ENCODE assay signal across 9 cellular contexts in the genomic region with DNA sequence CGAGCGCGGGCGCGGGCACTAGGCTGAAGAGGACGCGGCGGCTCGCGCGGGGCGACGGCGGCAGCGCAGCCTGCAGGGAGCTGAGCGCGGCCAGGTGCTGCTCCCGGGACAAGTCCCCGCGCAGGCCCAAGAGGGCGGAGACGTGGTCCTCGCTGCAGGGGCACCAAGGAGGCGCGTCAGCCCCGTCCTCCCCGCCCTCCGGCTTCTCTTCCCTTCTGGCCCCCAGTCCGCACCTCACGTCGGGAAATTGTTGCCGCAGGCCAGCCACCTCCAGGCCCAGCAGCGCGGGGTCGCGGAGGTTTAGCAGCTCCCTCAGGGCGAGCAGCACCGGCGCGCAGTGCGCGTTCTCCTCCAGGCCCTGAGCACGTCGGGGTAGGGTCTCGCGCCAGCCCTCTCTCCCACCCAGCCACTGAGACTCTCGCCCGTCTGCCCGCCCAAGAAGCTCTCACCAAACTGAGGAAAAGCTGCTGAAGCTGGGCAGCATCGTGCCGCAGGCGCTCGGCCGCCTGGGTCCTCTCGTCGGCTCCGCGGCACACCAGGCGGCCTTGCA. TPM values are rescaled to one million over a fixed set of nuclear protein-coding genes. Genes with fewer than 3 reads are reported as not detected.
DNase-seq lines count a peak whose midpoint lies in the region; ATAC-seq, FAIRE-seq and TF ChIP-seq lines count a peak whose summit lies in the region.
"Had no signal": no experiment of that assay in that cellular context is flagged by ENCODE, and none has a peak within 500 bp of the region (broad histone marks: within the 10 kb centered on the region; RNA-seq: fewer than 3 reads in every experiment).

No MANE protein-coding gene starts in this region.

- H3K9me3 ChIP-seq in BE2C = no peaks in the 10 kb centered on the region
- no peaks in the 10 kb centered on the region for H3K9me3 ChIP-seq in skeletal muscle satellite cell (replicated peaks; ENCODE audit: low read length)

- no peaks in the 10 kb centered on the region for H3K27me3 ChIP-seq in BE2C
- no peaks in the 10 kb centered on the region for H3K27me3 ChIP-seq in skeletal muscle satellite cell (ENCODE audit: control insufficient read depth, insufficient read depth, low read length)

- H3K4me3 ChIP-seq in BE2C (ENCODE audit: low read depth, low read length) (peak overlapping the region; percentile 70), skeletal muscle satellite cell (ENCODE audit: low read length) (peak overlapping the region; percentile 86)

- H3K9me3 Mint-ChIP-seq in T-helper 2 cell treated with Interferon-gamma antibody and Interleukin-4, amounts not matched to agents 5 μg/mL and 100 μg/mL, for 36 hours = no peaks in the 10 kb centered on the region
- H3K9me3 Mint-ChIP-seq: neural crest cell had no signal

- H3K27ac Mint-ChIP-seq in T-helper 2 cell treated with Interferon-gamma antibody and Interleukin-4, amounts not matched to agents 5 μg/mL and 100 μg/mL, for 36 hours = no peak overlapping the region

- peak overlapping the region; percentile 83 for H3K4me2 ChIP-seq in skeletal muscle satellite cell (ENCODE audit: low read length)

- intact Hi-C loops in left cardiac atrium (cut with DNase I) = loop anchor here (10.0 kb wide), 2 partner anchors 210 to 290 kb away; no protein-coding TSS in a partner anchor

- ATAC-seq in GM21737 (IDR thresholded peaks at IDR 0.05; ENCODE audit: unreplicated experiment) (peak; percentile 9), left cardiac atrium (peak; percentile 9 to 21)

- H3K27me3 Mint-ChIP-seq in T-helper 2 cell treated with Interferon-gamma antibody and Interleukin-4, amounts not matched to agents 5 μg/mL and 100 μg/mL, for 36 hours (ENCODE audit: low read depth) = peaks cover 8% of the 10 kb centered on the region

- no peaks in the 10 kb centered on the region for H3K36me3 Mint-ChIP-seq in T-helper 2 cell treated with Interferon-gamma antibody and Interleukin-4, amounts not matched to agents 5 μg/mL and 100 μg/mL, for 36 hours (ENCODE audit: low read depth)

- H3K4me1 Mint-ChIP-seq in T-helper 2 cell treated with Interferon-gamma antibody and Interleukin-4, amounts not matched to agents 5 μg/mL and 100 μg/mL, for 36 hours (ENCODE audit: low read depth) = peaks cover 10% of the 10 kb centered on the region

- H3K4me3 Mint-ChIP-seq in T-helper 2 cell treated with Interferon-gamma antibody and Interleukin-4, amounts not matched to agents 5 μg/mL and 100 μg/mL, for 36 hours = peak overlapping the region; percentile 90

- DNase-seq in BE2C = peak; percentile 49
- DNase-seq in T-helper 2 cell treated with Interferon-gamma antibody and Interleukin-4, amounts not matched to agents 5 μg/mL and 100 μg/mL, for 36 hours (ENCODE audit: low spot score) = no peak
- no peak for DNase-seq in left cardiac atrium
- DNase-seq in SIG-M5 (lab: John Stamatoyannopoulos, UW) = no peak
- DNase-seq in NCI-H1694 treated with DMSO at 0.1 percent for 48 hours (lab: John Stamatoyannopoulos, UW) = no peak
- no peak for DNase-seq in HTR-8/SVneo (ENCODE audit: insufficient read length, low spot score)

- no peak for TF ChIP-seq CTCF in BE2C (IDR thresholded peaks at IDR 0.05; ENCODE audit: low read depth, low read length)

- H3K9ac ChIP-seq in skeletal muscle satellite cell (ENCODE audit: low read depth, low read length) = no peak overlapping the region

- FAIRE-seq in HTR-8/SVneo (lab: Jason Lieb, UNC) = no peak

- no peaks in the 10 kb centered on the region for H3K36me3 ChIP-seq in BE2C
- H3K36me3 ChIP-seq in skeletal muscle satellite cell (ENCODE audit: insufficient read depth, low read length) = peaks cover 8% of the 10 kb centered on the region

- H3K4me1 ChIP-seq in BE2C (peaks cover 3% of the 10 kb centered on the region; the same call in 1 of the 2 replicates), skeletal muscle satellite cell (ENCODE audit: control insufficient read depth, insufficient read depth, low read length) (peaks cover 59% of the 10 kb centered on the region)

RNA-seq across cellular contexts. Expression of gene MATCAP1, which starts 0.8 kb away (rescaled TPM):
- 90.9 TPM for polyA plus RNA-seq in BE2C (2012; ENCODE audit: insufficient read depth, insufficient read length, low read depth)
- 10 to 100 TPM; 16.8 to 18.1 TPM for total RNA-seq in left cardiac atrium
- total RNA-seq in skeletal muscle satellite cell (2012; rRNA removed) = 10.6 and 14.9 TPM in 2 replicates

RNA-seq across cellular contexts. Expression of gene EXOC3L1, which starts 5.4 kb away (rescaled TPM):
- polyA plus RNA-seq in BE2C (2012; ENCODE audit: insufficient read depth, insufficient read length, low read depth) = 7.7 TPM
- 1 to 10 TPM; 1.9 to 2.0 TPM for total RNA-seq in left cardiac atrium
- total RNA-seq in skeletal muscle satellite cell (2012; rRNA removed) = not detected in 2 replicates

RNA-seq across cellular contexts. Expression of gene E2F4, which starts 7.4 kb away (rescaled TPM):
- polyA plus RNA-seq in BE2C (2012; ENCODE audit: insufficient read depth, insufficient read length, low read depth) = 278 TPM
- total RNA-seq in left cardiac atrium = 10 to 100 TPM; 34.9 to 46.2 TPM
- total RNA-seq in skeletal muscle satellite cell (2012; rRNA removed) = 77.6 and 88.0 TPM in 2 replicates

RNA-seq across cellular contexts. Expression of gene NOL3, which starts 14.2 kb away (rescaled TPM):
- 90.0 TPM for polyA plus RNA-seq in BE2C (2012; ENCODE audit: insufficient read depth, insufficient read length, low read depth)
- 10 to 100 TPM; 58.6 to 80.5 TPM for total RNA-seq in left cardiac atrium
- 17.3 and 24.3 TPM in 2 replicates for total RNA-seq in skeletal muscle satellite cell (2012; rRNA removed)

RNA-seq across cellular contexts. Expression of gene ELMO3, which starts 14.4 kb away (rescaled TPM):
- 7.8 TPM for polyA plus RNA-seq in BE2C (2012; ENCODE audit: insufficient read depth, insufficient read length, low read depth)
- 1 to 10 TPM; 1.0 to 1.6 TPM for total RNA-seq in left cardiac atrium
- 0.25 and 0.44 TPM in 2 replicates for total RNA-seq in skeletal muscle satellite cell (2012; rRNA removed)
